In the genomic region with DNA sequence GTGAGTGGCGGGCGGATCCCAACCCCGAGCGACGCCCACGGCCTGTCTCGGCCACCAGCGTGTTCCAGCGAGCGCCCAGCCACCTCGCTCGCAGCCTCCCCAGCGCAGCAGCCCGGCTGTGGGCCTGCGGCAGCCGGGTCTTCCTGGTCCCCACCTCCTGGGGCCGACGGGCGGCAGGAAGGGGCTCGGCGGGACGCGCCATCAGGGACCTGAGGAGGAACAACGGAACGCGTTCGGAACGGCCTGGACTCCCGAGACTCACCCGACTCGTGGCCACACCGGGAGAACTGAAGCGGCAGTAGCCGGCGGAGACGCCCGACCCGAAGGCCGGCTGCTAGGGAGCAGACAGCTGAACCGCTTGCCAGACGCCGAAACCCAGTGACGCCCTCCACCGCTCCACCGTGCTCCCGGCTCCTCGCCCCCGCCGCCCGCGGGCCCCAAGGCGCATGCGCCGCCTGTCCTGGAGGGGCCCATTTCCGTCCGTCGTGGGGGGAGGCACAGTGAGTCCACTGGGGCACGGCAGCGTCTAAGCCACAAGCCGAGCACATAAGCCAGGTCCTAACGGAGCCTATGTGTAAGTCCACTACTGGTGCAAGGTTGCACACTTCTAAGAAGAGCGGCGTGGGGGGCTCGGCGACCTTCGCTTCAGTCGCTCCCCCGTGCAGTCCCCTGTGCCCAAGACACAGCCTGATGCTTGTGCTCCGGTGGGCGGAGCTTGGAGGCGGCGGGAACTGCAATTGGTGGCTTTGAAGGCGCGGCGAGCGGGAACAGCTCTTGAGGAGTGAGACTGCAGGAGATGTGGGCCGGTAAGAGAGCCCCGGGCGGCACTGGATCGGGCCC, we compare ENCODE assay signal across 8 cellular contexts.
A peak's percentile ranks its signal among the peaks of the same experiment; 100 is the strongest.
DNase-seq lines count a peak whose midpoint lies in the region; ATAC-seq and FAIRE-seq lines count a peak whose summit lies in the region.

A gene with protein sequence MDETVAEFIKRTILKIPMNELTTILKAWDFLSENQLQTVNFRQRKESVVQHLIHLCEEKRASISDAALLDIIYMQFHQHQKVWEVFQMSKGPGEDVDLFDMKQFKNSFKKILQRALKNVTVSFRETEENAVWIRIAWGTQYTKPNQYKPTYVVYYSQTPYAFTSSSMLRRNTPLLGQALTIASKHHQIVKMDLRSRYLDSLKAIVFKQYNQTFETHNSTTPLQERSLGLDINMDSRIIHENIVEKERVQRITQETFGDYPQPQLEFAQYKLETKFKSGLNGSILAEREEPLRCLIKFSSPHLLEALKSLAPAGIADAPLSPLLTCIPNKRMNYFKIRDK (plus strand): TSS at position 743 of the 840 bp plus-strand sequence. CDS start 4,726 bp downstream, outside the sequence.
A gene (minus strand): TSS at position 414 of the 840 bp plus-strand sequence. CDS start 9,491 bp downstream, outside the sequence.

- H3K4me3 ChIP-seq in effector memory CD4-positive, alpha-beta T cell (ENCODE audit: insufficient read depth, low read depth, low read length, poor library complexity, severe bottlenecking): peak within 1 kb of the TSS; percentile 97

- H3K27me3 ChIP-seq in effector memory CD4-positive, alpha-beta T cell (replicated peaks; ENCODE audit: control insufficient read depth, insufficient read depth, low read length, poor library complexity, severe bottlenecking): no peaks in the 10 kb centered on the region

- H3K9me3 ChIP-seq in effector memory CD4-positive, alpha-beta T cell (ENCODE audit: control insufficient read depth, low read length): no peaks in the 10 kb centered on the region

- DNase-seq in COR-L47 (lab: John Stamatoyannopoulos, UW) (peak; percentile 96), HTR-8/SVneo (ENCODE audit: insufficient read length, low spot score) (peak; percentile 96), NOMO-1 treated with DMSO at 0.1 percent for 48 hours (lab: John Stamatoyannopoulos, UW; ENCODE audit: unreplicated experiment) (peak; percentile 94), medulla oblongata (ENCODE audit: extremely low spot score) (peak; percentile 99)
- peak; percentile 96 for DNase-seq in activated CD8-positive, alpha-beta memory T cell treated with anti-CD3 and anti-CD28 coated beads for 4 hours (ENCODE audit: low read depth in 2 of 2)
- DNase-seq in effector memory CD4-positive, alpha-beta T cell: peak; percentile 95 to 97 (median 96)
- DNase-seq in stimulated activated CD4-positive, alpha-beta T cell treated with anti-CD3 and anti-CD28 coated beads, TNF-alpha, amount 100 ng/mL, for 48 hours (ENCODE audit: low read depth in 3 of 3): peak; percentile 89 to 95 (median 93)

- peaks cover 18% of the 10 kb centered on the region for H3K4me1 ChIP-seq in effector memory CD4-positive, alpha-beta T cell (ENCODE audit: control insufficient read depth, insufficient read depth, low read length, poor library complexity, severe bottlenecking)

- ATAC-seq in GM21381 (IDR thresholded peaks at IDR 0.05; ENCODE audit: unreplicated experiment): peak; percentile 79

- H3K36me3 ChIP-seq in effector memory CD4-positive, alpha-beta T cell (ENCODE audit: control insufficient read depth, insufficient read depth, low read length): no peaks in the 10 kb centered on the region

- peak within 1 kb of the TSS; percentile 99 for H3K27ac ChIP-seq in effector memory CD4-positive, alpha-beta T cell (ENCODE audit: insufficient read depth, low read length, poor library complexity, severe bottlenecking)

- FAIRE-seq in HTR-8/SVneo (lab: Jason Lieb, UNC): peak; percentile 65

Comparison
In these comparisons a context has a peak if more than half of its experiments do, and no peak if none do; other contexts are left out.
1. Peak in every context shown above with its lines: DNase-seq, ATAC-seq, H3K4me3 ChIP-seq and H3K27ac ChIP-seq.